Comparison of ENCODE assay signal across 8 cellular contexts in the genomic region with DNA sequence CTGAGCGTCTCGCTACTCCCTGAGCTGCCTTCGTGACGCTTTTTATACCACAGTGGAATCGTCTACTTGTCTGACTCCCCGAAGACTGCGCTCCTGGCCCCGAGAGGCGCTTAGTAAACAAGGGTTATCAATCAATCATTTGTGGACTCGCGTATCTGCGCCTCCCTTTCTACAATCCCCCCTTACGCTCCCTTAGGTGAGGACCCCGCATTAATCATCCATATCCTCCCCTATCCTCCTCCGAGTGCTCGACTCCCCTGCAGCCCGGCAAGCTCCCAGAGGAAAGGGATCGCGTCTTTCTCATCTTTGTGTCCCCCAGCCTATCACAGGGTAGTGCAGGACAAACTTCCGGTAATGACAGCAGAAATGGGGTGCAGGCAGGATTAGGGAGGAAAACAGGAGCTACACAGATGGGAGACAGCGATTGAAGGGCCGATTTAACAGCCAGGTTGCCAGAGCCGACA. TPM values are rescaled to one million over a fixed set of nuclear protein-coding genes. Genes with fewer than 3 reads are reported as not detected.
DNase-seq lines count a peak whose midpoint lies in the region; ATAC-seq and TF ChIP-seq lines count a peak whose summit lies in the region.

No MANE protein-coding gene starts in this region.

- POLR2A ChIA-PET in activated CD4-positive, alpha-beta T cell treated with anti-CD3 and anti-CD28 coated beads for 36 hours (lab: Charles Lee), result interaction anchor here (0.6 to 1.6 kb wide), 7 partner anchors 9 to 479 kb away, joined by 3 to 9 read pairs (median 3); partner anchors contain the start of gene IFT25

- peaks cover 12% of the 10 kb centered on the region for H3K4me1 ChIP-seq in neural progenitor cell

- peak overlapping the region; percentile 97 for H3K4me2 ChIP-seq in neural progenitor cell

- H3K36me3 ChIP-seq in neural progenitor cell, result no peaks in the 10 kb centered on the region

- intact Hi-C loops in activated CD4-positive, alpha-beta T cell treated with anti-CD3 and anti-CD28 coated beads for 36 hours (cut with DNase I, micrococcal nuclease), result loop anchor here (2.0 to 10.0 kb wide), 7 partner anchors 162 to 834 kb away; partner anchors contain the start of genes CZIB (in 1 of the 2), DHCR24 (in 1 of the 2) and SSBP3 (in 1 of the 2)

- no peak overlapping the region for H3K4me3 Mint-ChIP-seq in activated CD4-positive, alpha-beta T cell treated with anti-CD3 and anti-CD28 coated beads for 36 hours
- no peak overlapping the region for H3K4me3 Mint-ChIP-seq in neural progenitor cell

- no peak overlapping the region for H3K27ac Mint-ChIP-seq in activated CD4-positive, alpha-beta T cell treated with anti-CD3 and anti-CD28 coated beads for 36 hours
- H3K27ac Mint-ChIP-seq in neural progenitor cell, result no peak overlapping the region

- H3F3A ChIP-seq in neural progenitor cell (ENCODE audit: low read depth), result peaks cover 21% of the 10 kb centered on the region

- H3K4me1 Mint-ChIP-seq in activated CD4-positive, alpha-beta T cell treated with anti-CD3 and anti-CD28 coated beads for 36 hours, result peaks cover 35% of the 10 kb centered on the region
- H3K4me1 Mint-ChIP-seq in neural progenitor cell, result peaks cover 8% of the 10 kb centered on the region

- H3K79me2 ChIP-seq in neural progenitor cell (ENCODE audit: low read depth), result peaks cover 63% of the 10 kb centered on the region

- peaks cover 17% of the 10 kb centered on the region for H3K36me3 Mint-ChIP-seq in activated CD4-positive, alpha-beta T cell treated with anti-CD3 and anti-CD28 coated beads for 36 hours (ENCODE audit: low read depth)
- peaks cover 2% of the 10 kb centered on the region for H3K36me3 Mint-ChIP-seq in neural progenitor cell

- DNase-seq in activated CD4-positive, alpha-beta T cell treated with anti-CD3 and anti-CD28 coated beads for 36 hours, result peak; percentile 51
- DNase-seq in activated CD4-positive, alpha-beta T cell treated with anti-CD3 and anti-CD28 coated beads for 1 hour, result no peak
- DNase-seq in HFF-Myc (ENCODE audit: extremely low read depth, low read depth) (no peak), NCI-H146 (lab: John Stamatoyannopoulos, UW) (peak; percentile 54), fibroblast of pulmonary artery (ENCODE audit: low read depth) (peak; percentile 66), neural progenitor cell (ENCODE audit: low spot score) (peak; percentile 66), NCI-H1436 treated with DMSO at 0.1 percent for 48 hours (lab: John Stamatoyannopoulos, UW) (no peak)
- DNase-seq in activated CD8-positive, alpha-beta memory T cell treated with anti-CD3 and anti-CD28 coated beads, Interleukin-2, amount 50 U/mL, for 48 hours, result peak; percentile 59

- H3K27me3 Mint-ChIP-seq in activated CD4-positive, alpha-beta T cell treated with anti-CD3 and anti-CD28 coated beads for 36 hours, result no peaks in the 10 kb centered on the region
- no peaks in the 10 kb centered on the region for H3K27me3 Mint-ChIP-seq in neural progenitor cell (ENCODE audit: insufficient read depth, low read depth)

- CTCF ChIA-PET in activated CD4-positive, alpha-beta T cell treated with anti-CD3 and anti-CD28 coated beads for 36 hours (lab: Charles Lee), result interaction anchor here (0.6 to 1.8 kb wide), 7 partner anchors 9 to 215 kb away, joined by 3 to 9 read pairs (median 4); partner anchors contain the start of gene NDC1

- H3K9me3 Mint-ChIP-seq in activated CD4-positive, alpha-beta T cell treated with anti-CD3 and anti-CD28 coated beads for 36 hours (ENCODE audit: low read depth), result no peaks in the 10 kb centered on the region
- no peaks in the 10 kb centered on the region for H3K9me3 Mint-ChIP-seq in neural progenitor cell

- no peaks in the 10 kb centered on the region for H3K27me3 ChIP-seq in neural progenitor cell

- H3K4me3 ChIP-seq in HFF-Myc (replicated peaks; ENCODE audit: low read depth, low read length), result peak overlapping the region; percentile 98
- H3K4me3 ChIP-seq in fibroblast of pulmonary artery (replicated peaks; ENCODE audit: low read depth, low read length), result peak overlapping the region; percentile 98
- peak overlapping the region; percentile 85 for H3K4me3 ChIP-seq in neural progenitor cell

- H3K27ac ChIP-seq in neural progenitor cell, result peak overlapping the region; percentile 67

- H4K20me1 ChIP-seq in neural progenitor cell (ENCODE audit: low read depth), result peaks cover 9% of the 10 kb centered on the region

- TF ChIP-seq CTCF in HFF-Myc (IDR thresholded peaks at IDR 0.05; ENCODE audit: low read depth, low read length, missing control alignments) (no peak), fibroblast of pulmonary artery (IDR thresholded peaks at IDR 0.05; ENCODE audit: low read length, missing control alignments) (no peak), neural progenitor cell (IDR thresholded peaks at IDR 0.05) (no peak)

- no peaks in the 10 kb centered on the region for H3K9me3 ChIP-seq in neural progenitor cell (ENCODE audit: low read depth)

- peak overlapping the region; percentile 58 for H2AFZ ChIP-seq in neural progenitor cell (replicated peaks)

- peak; percentile 23 for ATAC-seq in activated CD4-positive, alpha-beta T cell treated with anti-CD3 and anti-CD28 coated beads for 36 hours

- H3K9ac ChIP-seq in neural progenitor cell, result peak overlapping the region; percentile 44

RNA-seq across cellular contexts. Expression of gene TMEM59, which starts 0.5 kb away (rescaled TPM):
- 100 to 1,000 TPM in 1 of 2 experiments, 10 to 100 TPM in 1; 99.3 to 120 TPM for total RNA-seq in activated CD4-positive, alpha-beta T cell treated with anti-CD3 and anti-CD28 coated beads for 36 hours
- 125 and 139 TPM in 2 replicates for total RNA-seq in neural progenitor cell (ENCODE audit: low replicate concordance)

RNA-seq across cellular contexts. Expression of gene TCEANC2, which starts 0.9 kb away (rescaled TPM):
- total RNA-seq in activated CD4-positive, alpha-beta T cell treated with anti-CD3 and anti-CD28 coated beads for 36 hours, result 10 to 100 TPM; 14.0 to 14.2 TPM
- 8.8 and 11.6 TPM in 2 replicates for total RNA-seq in neural progenitor cell (ENCODE audit: low replicate concordance)

RNA-seq across cellular contexts. Expression of gene LDLRAD1, which starts 34.5 kb away (rescaled TPM):
- total RNA-seq in activated CD4-positive, alpha-beta T cell treated with anti-CD3 and anti-CD28 coated beads for 36 hours, result not detected
- total RNA-seq in neural progenitor cell (ENCODE audit: low replicate concordance), result not detected in 2 replicates

Comparison
In these comparisons a context has a peak if more than half of its experiments do, and no peak if none do; other contexts are left out.
1. DNase-seq: peak in activated CD4-positive, alpha-beta T cell treated with anti-CD3 and anti-CD28 coated beads for 36 hours (single experiment), NCI-H146 (single experiment), activated CD8-positive, alpha-beta memory T cell treated with anti-CD3 and anti-CD28 coated beads, Interleukin-2, amount 50 U/mL, for 48 hours (single experiment), fibroblast of pulmonary artery (single experiment) and neural progenitor cell (single experiment); none in activated CD4-positive, alpha-beta T cell treated with anti-CD3 and anti-CD28 coated beads for 1 hour (single experiment), HFF-Myc (single experiment) and NCI-H1436 treated with DMSO at 0.1 percent for 48 hours (single experiment).
2. Peak in every context shown above with its lines, with median percentiles within 50 percentile points of each other: H3K4me3 ChIP-seq.